7 cellular contexts compared by ENCODE assay signal in genomic region chr1:145424612-145425435, GRCh38. TPM values are rescaled to one million over a fixed set of nuclear protein-coding genes. Genes with fewer than 3 reads are reported as not detected.
A peak's percentile ranks its signal among the peaks of the same experiment; 100 is the strongest.
DNase-seq lines count a peak whose midpoint lies in the region; ATAC-seq, FAIRE-seq and TF ChIP-seq lines count a peak whose summit lies in the region.
"Not testable (repeated sequence)": the region's sequence is repeated elsewhere in the genome, so short reads cannot be mapped to it uniquely, and the experiment has no call there.

No MANE protein-coding gene starts in this region.

- H3K4me3 ChIP-seq in NB4 (ENCODE audit: low read depth, low read length) (peak overlapping the region; percentile 63), choroid plexus epithelial cell (ENCODE audit: low read depth, low read length) (peak overlapping the region; percentile 68), kidney (ENCODE audit: low read length in 2 of 2) (peak overlapping the region; percentile 64 to 72), gastrocnemius medialis (peak overlapping the region; percentile 71 to 85 (median 80))

- not testable (repeated sequence) for H3K9ac ChIP-seq in kidney (ENCODE audit: low read length in 2 of 2)

- TF ChIP-seq POLR2A in NB4 (IDR thresholded peaks at IDR 0.05; ENCODE audit: extremely low read depth, insufficient read length); gastrocnemius medialis (IDR thresholded peaks at IDR 0.05): not testable (repeated sequence)

- not testable (repeated sequence) for H3K9me3 ChIP-seq in kidney (ENCODE audit: control insufficient read depth in 1 of 2, low read length in 2 of 2); gastrocnemius medialis

- ATAC-seq in GM18868 (IDR thresholded peaks at IDR 0.05; ENCODE audit: unreplicated experiment), result peak; percentile 66
- ATAC-seq in HG02852 (IDR thresholded peaks at IDR 0.05; ENCODE audit: unreplicated experiment), result peak; percentile 57
- peak; percentile 63 to 84 for ATAC-seq in gastrocnemius medialis

- TF ChIP-seq CTCF in NB4 (IDR thresholded peaks at IDR 0.05; ENCODE audit: low read depth, low read length); choroid plexus epithelial cell (conservative IDR thresholded peaks at IDR 0.05; ENCODE audit: low read depth, low read length); kidney (IDR thresholded peaks at IDR 0.05; ENCODE audit: borderline replicate concordance, extremely low read depth, insufficient read depth); gastrocnemius medialis (IDR thresholded peaks at IDR 0.05 in 4 of 5, conservative IDR thresholded peaks at IDR 0.05 in 1 of 5): not testable (repeated sequence)

- H3K36me3 ChIP-seq in kidney (ENCODE audit: control insufficient read depth in 1 of 2, insufficient read depth in 2 of 2, low read length in 2 of 2); gastrocnemius medialis: not testable (repeated sequence)

- DNase-seq in NB4 (ENCODE audit: low read depth) (peak; percentile 34), choroid plexus epithelial cell (ENCODE audit: low read depth) (peak; percentile 29), kidney (peak; percentile 68)
- peak; percentile 16 for DNase-seq in activated CD4-positive, alpha-beta T cell treated with anti-CD3 and anti-CD28 coated beads, Interleukin-2, amount 50 U/mL, for 1 hour
- DNase-seq in gastrocnemius medialis, result not testable (repeated sequence)

- not testable (repeated sequence) for FAIRE-seq in kidney (lab: Jason Lieb, UNC)

- in situ Hi-C loops in gastrocnemius medialis (cut with MboI; ENCODE audit: low sequenced_read_pairs in 4 of 4), result not testable (repeated sequence)

- not testable (repeated sequence) for H3K27ac ChIP-seq in kidney (ENCODE audit: low read depth in 2 of 2, low read length in 2 of 2)
- H3K27ac ChIP-seq in gastrocnemius medialis, result peak overlapping the region; percentile 46 to 77 (median 70)

- H3K27me3 ChIP-seq in gastrocnemius medialis, result peaks cover 11 to 31% (median 25%) of the 10 kb centered on the region in 3 donors

- intact Hi-C loops in kidney (cut with DNase I); gastrocnemius medialis (cut with DNase I; ENCODE audit: low total_unique reads): not testable (repeated sequence)

- H3K4me1 ChIP-seq in kidney (ENCODE audit: control insufficient read depth in 1 of 2, insufficient read depth in 1 of 2, low read depth in 1 of 2, low read length in 2 of 2); gastrocnemius medialis: not testable (repeated sequence)

RNA-seq across cellular contexts. Expression of gene NBPF20, which starts 0.6 kb away (rescaled TPM):
- 3.8 TPM for total RNA-seq in kidney
- polyA plus RNA-seq in kidney (ENCODE audit: insufficient read depth, low read depth, low replicate concordance), result 0.69 TPM
- total RNA-seq in gastrocnemius medialis, result under 1 TPM; 0.20 to 0.92 (median 0.55) TPM
